ENCODE assay signal across 8 cellular contexts in the genomic region with DNA sequence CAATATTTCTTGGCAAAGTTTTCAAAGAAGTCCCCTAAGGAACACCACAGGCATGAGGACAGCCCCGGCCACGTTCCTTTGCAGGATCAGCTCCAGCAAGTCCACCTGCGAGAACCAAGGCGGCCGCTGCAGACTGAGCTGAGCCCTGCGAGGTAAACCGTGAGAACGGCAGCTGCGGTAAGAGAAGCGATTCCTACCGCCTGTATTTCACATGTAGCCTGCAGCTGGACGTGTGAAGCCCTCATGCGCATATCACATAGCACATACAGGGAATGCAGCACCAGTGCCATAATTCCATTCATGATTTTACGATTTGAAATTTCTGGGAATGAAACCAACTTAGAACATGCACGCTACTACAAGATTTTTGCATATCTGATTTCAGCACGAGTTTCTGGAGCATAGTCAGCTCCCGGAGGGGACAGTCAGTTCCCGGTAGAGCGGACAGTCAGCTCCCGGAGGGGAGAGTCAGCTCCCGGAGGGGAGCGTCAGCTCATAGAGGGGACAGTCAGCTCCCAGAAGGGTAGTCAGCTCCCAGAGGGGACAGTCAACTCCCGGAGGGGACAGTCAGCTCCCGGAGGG. TPM values are rescaled to one million over a fixed set of nuclear protein-coding genes. Genes with fewer than 3 reads are reported as not detected.
DNase-seq lines count a peak whose midpoint lies in the region; ATAC-seq and TF ChIP-seq lines count a peak whose summit lies in the region.

No MANE protein-coding gene starts in this region.

- intact Hi-C loops in body of pancreas (cut with DNase I) (no loop called here), mucosa of descending colon (cut with DNase I, micrococcal nuclease) (no loop called here)
- intact Hi-C loops in activated T-helper 2 cell treated with anti-CD3 and anti-CD28 coated beads, Interferon-gamma antibody, Interleukin-2, Interleukin-4, amounts not matched to agents 10 μg/mL and 5 μg/mL and 100 μg/mL, durations not matched to agents 14 hours and 24 hours and 36 hours (cut with micrococcal nuclease) = no loop called here

- no peak overlapping the region for H3K27ac ChIP-seq in ACC112 (ENCODE audit: low read depth, low read length)
- H3K27ac ChIP-seq in body of pancreas = no peak overlapping the region

- no peak overlapping the region for H3K4me3 Mint-ChIP-seq in activated T-helper 2 cell treated with anti-CD3 and anti-CD28 coated beads, Interferon-gamma antibody, Interleukin-2, Interleukin-4, amounts not matched to agents 10 μg/mL and 5 μg/mL and 100 μg/mL, durations not matched to agents 14 hours and 24 hours and 36 hours (ENCODE audit: low read depth)

- H2AFZ ChIP-seq in ACC112 (ENCODE audit: low read length, unreplicated experiment) = no peak overlapping the region

- DNase-seq in DMS53 treated with DMSO at 0.1 percent for 48 hours (lab: John Stamatoyannopoulos, UW; ENCODE audit: unreplicated experiment) = peak; percentile 29
- DNase-seq in body of pancreas = peak in 1 of 4 donors; percentile 36
- peak in 2 of 3 donors; percentile 6 to 46 for DNase-seq in mucosa of descending colon
- no peak for DNase-seq in activated T-helper 2 cell treated with anti-CD3 and anti-CD28 coated beads, Interferon-gamma antibody, Interleukin-2, Interleukin-4, amounts not matched to agents 10 μg/mL and 5 μg/mL and 100 μg/mL, durations not matched to agents 14 hours and 24 hours and 36 hours (ENCODE audit: low spot score)
- no peak for DNase-seq in NOMO-1 (lab: John Stamatoyannopoulos, UW; ENCODE audit: unreplicated experiment in 2 of 2)

- 30 to 40% methylated on average over 23 to 24 of the region's 24 CpGs for WGBS in body of pancreas, 2 donors

- H3K27me3 Mint-ChIP-seq in activated T-helper 2 cell treated with anti-CD3 and anti-CD28 coated beads, Interferon-gamma antibody, Interleukin-2, Interleukin-4, amounts not matched to agents 10 μg/mL and 5 μg/mL and 100 μg/mL, durations not matched to agents 14 hours and 24 hours and 36 hours (ENCODE audit: low read depth) = peaks cover 11% of the 10 kb centered on the region

- TF ChIP-seq POLR2A in body of pancreas (IDR thresholded peaks at IDR 0.05) = no peak

- no peaks in the 10 kb centered on the region for H3K36me3 ChIP-seq in ACC112 (ENCODE audit: insufficient read depth, low read length)
- H3K36me3 ChIP-seq in body of pancreas (replicated peaks in 1 of 2; ENCODE audit: insufficient read depth in 1 of 2, low read depth in 2 of 2) = no peaks in the 10 kb centered on the region
- no peaks in the 10 kb centered on the region for H3K36me3 ChIP-seq in mucosa of descending colon (ENCODE audit: low read depth)

- H3K9me3 Mint-ChIP-seq in activated T-helper 2 cell treated with anti-CD3 and anti-CD28 coated beads, Interferon-gamma antibody, Interleukin-2, Interleukin-4, amounts not matched to agents 10 μg/mL and 5 μg/mL and 100 μg/mL, durations not matched to agents 14 hours and 24 hours and 36 hours = no peaks in the 10 kb centered on the region

- no peaks in the 10 kb centered on the region for H3K79me2 ChIP-seq in ACC112 (ENCODE audit: control insufficient read depth, insufficient read depth, low read length, unreplicated experiment)

- no peaks in the 10 kb centered on the region for H3K9me3 ChIP-seq in body of pancreas
- H3K9me3 ChIP-seq in mucosa of descending colon = no peaks in the 10 kb centered on the region

- TF ChIP-seq CTCF in body of pancreas (IDR thresholded peaks at IDR 0.05) (no peak), mucosa of descending colon (IDR thresholded peaks at IDR 0.05) (no peak)

- peaks cover 17% of the 10 kb centered on the region for H3K27me3 ChIP-seq in ACC112 (ENCODE audit: insufficient read depth, low read length)
- H3K27me3 ChIP-seq in body of pancreas = no peaks in the 10 kb centered on the region

- H3K36me3 Mint-ChIP-seq in activated T-helper 2 cell treated with anti-CD3 and anti-CD28 coated beads, Interferon-gamma antibody, Interleukin-2, Interleukin-4, amounts not matched to agents 10 μg/mL and 5 μg/mL and 100 μg/mL, durations not matched to agents 14 hours and 24 hours and 36 hours (ENCODE audit: low read depth) = no peaks in the 10 kb centered on the region

- ATAC-seq in body of pancreas (peak; percentile 47), mucosa of descending colon (no peak), GM18867 (IDR thresholded peaks at IDR 0.05; ENCODE audit: unreplicated experiment) (no peak), GM18858 (IDR thresholded peaks at IDR 0.05; ENCODE audit: unreplicated experiment) (no peak)

- peak overlapping the region; percentile 44 for H3K4me3 ChIP-seq in ACC112 (ENCODE audit: low read depth, low read length)
- H3K4me3 ChIP-seq in body of pancreas = no peak overlapping the region
- H3K4me3 ChIP-seq in mucosa of descending colon = no peak overlapping the region

- peaks cover 5% of the 10 kb centered on the region for H3K4me1 ChIP-seq in ACC112 (ENCODE audit: control insufficient read depth, insufficient read depth, low read length, unreplicated experiment)
- H3K4me1 ChIP-seq in body of pancreas = peaks cover 10% of the 10 kb centered on the region
- H3K4me1 ChIP-seq in mucosa of descending colon (ENCODE audit: low read depth) = peaks cover 3% of the 10 kb centered on the region

- H3K27ac Mint-ChIP-seq in activated T-helper 2 cell treated with anti-CD3 and anti-CD28 coated beads, Interferon-gamma antibody, Interleukin-2, Interleukin-4, amounts not matched to agents 10 μg/mL and 5 μg/mL and 100 μg/mL, durations not matched to agents 14 hours and 24 hours and 36 hours = no peak overlapping the region

- H3K4me1 Mint-ChIP-seq in activated T-helper 2 cell treated with anti-CD3 and anti-CD28 coated beads, Interferon-gamma antibody, Interleukin-2, Interleukin-4, amounts not matched to agents 10 μg/mL and 5 μg/mL and 100 μg/mL, durations not matched to agents 14 hours and 24 hours and 36 hours (ENCODE audit: low read depth) = peaks cover 9% of the 10 kb centered on the region

RNA-seq across cellular contexts. Expression of a gene that starts 41.7 kb away (rescaled TPM):
- total RNA-seq in body of pancreas (10 to 100 TPM; 38.7 to 50.4 TPM), mucosa of descending colon (10 to 100 TPM; 14.7 to 19.3 (median 16.9) TPM)
- total RNA-seq in activated T-helper 2 cell treated with anti-CD3 and anti-CD28 coated beads, Interferon-gamma antibody, Interleukin-2, Interleukin-4, amounts not matched to agents 10 μg/mL and 5 μg/mL and 100 μg/mL, durations not matched to agents 14 hours and 24 hours and 36 hours = 17.5 TPM in 2 replicates

RNA-seq across cellular contexts. Expression of a gene that starts 60.0 kb away (rescaled TPM):
- total RNA-seq in body of pancreas (1 to 10 TPM; 1.6 TPM), mucosa of descending colon (1 to 10 TPM in 2 of 3 donors, under 1 TPM in 1; 0.85 to 2.8 (median 1.9) TPM)
- 0.23 TPM in 1 of 2 replicates, not detected in the other for total RNA-seq in activated T-helper 2 cell treated with anti-CD3 and anti-CD28 coated beads, Interferon-gamma antibody, Interleukin-2, Interleukin-4, amounts not matched to agents 10 μg/mL and 5 μg/mL and 100 μg/mL, durations not matched to agents 14 hours and 24 hours and 36 hours

Comparison
In these comparisons a context has a peak if more than half of its experiments do, and no peak if none do; other contexts are left out.
1. DNase-seq: peak in DMS53 treated with DMSO at 0.1 percent for 48 hours (single experiment) and mucosa of descending colon (2 of 3); none in activated T-helper 2 cell treated with anti-CD3 and anti-CD28 coated beads, Interferon-gamma antibody, Interleukin-2, Interleukin-4, amounts not matched to agents 10 μg/mL and 5 μg/mL and 100 μg/mL, durations not matched to agents 14 hours and 24 hours and 36 hours (single experiment) and NOMO-1 (0 of 2).